In the genomic region with DNA sequence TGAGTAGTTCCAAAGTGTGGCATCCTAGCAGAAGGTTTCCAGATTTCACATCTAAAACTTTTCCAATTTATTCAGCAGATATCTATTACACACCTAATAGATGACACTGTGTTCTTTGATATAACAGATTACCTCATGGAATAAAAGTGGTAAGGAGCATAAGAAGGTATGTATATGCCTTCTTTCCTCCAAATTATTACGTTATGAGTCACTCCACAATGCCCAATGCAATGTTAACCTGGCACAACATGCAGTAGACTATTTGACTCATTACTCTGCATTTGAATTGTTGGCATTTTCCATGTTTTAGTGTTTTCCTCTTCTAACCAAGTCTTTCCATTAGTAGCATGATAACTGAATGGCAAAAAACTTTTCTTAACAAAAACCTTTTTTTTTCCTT, we compare ENCODE assay signal across 20 cellular contexts.
A peak's percentile ranks its signal among the peaks of the same experiment; 100 is the strongest.
DNase-seq lines count a peak whose midpoint lies in the region; ATAC-seq and TF ChIP-seq lines count a peak whose summit lies in the region.
"Had no signal": no experiment of that assay in that cellular context is flagged by ENCODE, and none has a peak within 500 bp of the region (broad histone marks: within the 10 kb centered on the region; RNA-seq: fewer than 3 reads in every experiment).

No MANE protein-coding gene starts in this region.

- no peak overlapping the region for H3K4me3 ChIP-seq in cardiac fibroblast (replicated peaks in 1 of 2; ENCODE audit: low read depth in 2 of 2, low read length in 2 of 2)
- H3K4me3 ChIP-seq: adrenal gland, esophagus muscularis mucosa, neural progenitor cell, psoas muscle had no signal

- no peak for ATAC-seq in GM21390 (IDR thresholded peaks at IDR 0.05; ENCODE audit: unreplicated experiment)
- ATAC-seq: psoas muscle had no signal

- DNase-seq in Caki2 (ENCODE audit: low read depth) (peak; percentile 0), RKO (ENCODE audit: low spot score) (peak; percentile 18), cardiac fibroblast (ENCODE audit: low read depth in 2 of 2) (peak; percentile 29 to 67), kidney tubule cell (ENCODE audit: low spot score) (peak; percentile 84), NCI-H187 treated with DMSO at 0.1 percent for 48 hours (lab: John Stamatoyannopoulos, UW) (no peak), NCI-H1048 (lab: John Stamatoyannopoulos, UW) (no peak), SHP77 (lab: John Stamatoyannopoulos, UW) (no peak)
- DNase-seq: activated CD4-positive, alpha-beta T cell treated with anti-CD3 and anti-CD28 coated beads, Interleukin-2, amount 50 U/mL, for 4 hours; activated gamma-delta T cell; adrenal gland; C1 segment of cervical spinal cord; MM.1S; NCI-H146; NCI-H748 treated with DMSO at 0.1 percent for 48 hours; psoas muscle; SIG-M5; stimulated activated CD8-positive, alpha-beta memory T cell treated with anti-CD3 and anti-CD28 coated beads, Interleukin-4, amount 100 ng/mL, for 48 hours had no signal

- in situ Hi-C loops in Caki2 (cut with HindIII; ENCODE audit: low pct_unique_long_range_greater_than_20kb, low sequenced_read_pairs), result no loop called here

- no peak for TF ChIP-seq CTCF in cardiac fibroblast (IDR thresholded peaks at IDR 0.05; ENCODE audit: low read depth, low read length)

Comparison
In these comparisons a context has a peak if more than half of its experiments do, and no peak if none do; other contexts are left out.
1. DNase-seq: peak in Caki2 (single experiment), RKO (single experiment), cardiac fibroblast (2 of 2) and kidney tubule cell (single experiment); none in NCI-H187 treated with DMSO at 0.1 percent for 48 hours (single experiment), NCI-H1048 (single experiment) and SHP77 (0 of 2).